Comparison of ENCODE assay signal across 15 cellular contexts in genomic region chr1:42686418-42686817, GRCh38. TPM values are rescaled to one million over a fixed set of nuclear protein-coding genes. Genes with fewer than 3 reads are reported as not detected.
A peak's percentile ranks its signal among the peaks of the same experiment; 100 is the strongest.
DNase-seq lines count a peak whose midpoint lies in the region; ATAC-seq and TF ChIP-seq lines count a peak whose summit lies in the region.
"Had no signal": no experiment of that assay in that cellular context is flagged by ENCODE, and none has a peak within 500 bp of the region (broad histone marks: within the 10 kb centered on the region; RNA-seq: fewer than 3 reads in every experiment).

No MANE protein-coding gene starts in this region.

- H3K4me1 ChIP-seq in SK-N-SH (ENCODE audit: control insufficient read depth in 1 of 2, insufficient read depth in 2 of 2, low read depth in 1 of 2, low read length in 1 of 2) (peaks cover 31 to 36% of the 10 kb centered on the region in 2 experiments; a peak in 3 of 4 replicates), HUES48 (ENCODE audit: control insufficient read depth, insufficient read depth, low read length) (peaks cover 32% of the 10 kb centered on the region), tibial nerve (peaks cover 0 to 80% (median 51%) of the 10 kb centered on the region in 4 donors)

- H2AFZ ChIP-seq in SK-N-SH (ENCODE audit: low read depth), result no peak overlapping the region

- ATAC-seq in SK-N-SH treated with all-trans-retinoic acid at 6 μM for 48 hours, result no peak
- ATAC-seq in natural killer cell, result no peak
- ATAC-seq in HG03175 (IDR thresholded peaks at IDR 0.05; ENCODE audit: unreplicated experiment), result no peak
- no peak for ATAC-seq in GM19452 (IDR thresholded peaks at IDR 0.05; ENCODE audit: unreplicated experiment)
- ATAC-seq: heart left ventricle, sciatic nerve had no signal

- H3K4me1 Mint-ChIP-seq in activated T-helper 2 cell treated with anti-CD3 and anti-CD28 coated beads, Interferon-gamma antibody, Interleukin-2, Interleukin-4, amounts not matched to agents 10 μg/mL and 5 μg/mL and 100 μg/mL, durations not matched to agents 14 hours and 24 hours and 36 hours (ENCODE audit: low read depth), result peaks cover 66% of the 10 kb centered on the region
- peaks cover 78 to 79% of the 10 kb centered on the region in 2 donors for H3K4me1 Mint-ChIP-seq in natural killer cell

- no peak for TF ChIP-seq EP300 in SK-N-SH (IDR thresholded peaks at IDR 0.05; ENCODE audit: borderline replicate concordance in 1 of 2, low read depth in 1 of 2, low read length in 1 of 2)
- no peak for TF ChIP-seq EP300 in tibial nerve (IDR thresholded peaks at IDR 0.05)

- H4K20me1 ChIP-seq in SK-N-SH (ENCODE audit: insufficient read depth), result peaks cover 84% of the 10 kb centered on the region

- CTCF ChIA-PET in SK-N-SH (lab: Yijun Ruan, JAX), result interaction anchor here (1.0 kb wide), 1 partner anchor 16 kb away, joined by 3 read pairs; no protein-coding TSS in a partner anchor

- H3K27me3 Mint-ChIP-seq in activated T-helper 2 cell treated with anti-CD3 and anti-CD28 coated beads, Interferon-gamma antibody, Interleukin-2, Interleukin-4, amounts not matched to agents 10 μg/mL and 5 μg/mL and 100 μg/mL, durations not matched to agents 14 hours and 24 hours and 36 hours (ENCODE audit: low read depth), result no peaks in the 10 kb centered on the region
- H3K27me3 Mint-ChIP-seq in natural killer cell (ENCODE audit: low read depth in 2 of 2), result no peaks in the 10 kb centered on the region

- H3K9me3 ChIP-seq in SK-N-SH (no peaks in the 10 kb centered on the region), HUES48 (ENCODE audit: control insufficient read depth, insufficient read depth, low read length) (no peaks in the 10 kb centered on the region), tibial nerve (no peaks in the 10 kb centered on the region)
- H3K9me3 ChIP-seq: heart left ventricle had no signal

- TF ChIP-seq RAD21 in SK-N-SH (IDR thresholded peaks at IDR 0.05; ENCODE audit: low read length), result no peak

- H3K9ac ChIP-seq in SK-N-SH, result no peak overlapping the region
- H3K9ac ChIP-seq in HUES48 (ENCODE audit: low read depth, low read length), result no peak overlapping the region

- H3F3A ChIP-seq in SK-N-SH (replicated peaks; ENCODE audit: insufficient read depth), result no peaks in the 10 kb centered on the region

- no peak overlapping the region for H3K27ac Mint-ChIP-seq in activated T-helper 2 cell treated with anti-CD3 and anti-CD28 coated beads, Interferon-gamma antibody, Interleukin-2, Interleukin-4, amounts not matched to agents 10 μg/mL and 5 μg/mL and 100 μg/mL, durations not matched to agents 14 hours and 24 hours and 36 hours
- H3K27ac Mint-ChIP-seq in natural killer cell, result peak overlapping the region; percentile 18 to 31

- POLR2A ChIA-PET in SK-N-SH (lab: Yijun Ruan, JAX), result no interaction called here

- no peaks in the 10 kb centered on the region for H3K9me3 Mint-ChIP-seq in activated T-helper 2 cell treated with anti-CD3 and anti-CD28 coated beads, Interferon-gamma antibody, Interleukin-2, Interleukin-4, amounts not matched to agents 10 μg/mL and 5 μg/mL and 100 μg/mL, durations not matched to agents 14 hours and 24 hours and 36 hours
- no peaks in the 10 kb centered on the region for H3K9me3 Mint-ChIP-seq in natural killer cell
- H3K9me3 Mint-ChIP-seq: activated naive CD4-positive, alpha-beta T cell treated with anti-CD3 and anti-CD28 coated beads, Interleukin-2, amount 10 ng/mL, durations not matched to agents 7 days and 5 days had no signal

- peak overlapping the region; percentile 30 for H3K4me3 Mint-ChIP-seq in activated T-helper 2 cell treated with anti-CD3 and anti-CD28 coated beads, Interferon-gamma antibody, Interleukin-2, Interleukin-4, amounts not matched to agents 10 μg/mL and 5 μg/mL and 100 μg/mL, durations not matched to agents 14 hours and 24 hours and 36 hours (ENCODE audit: low read depth)
- H3K4me3 Mint-ChIP-seq in natural killer cell, result no peak overlapping the region
- H3K4me3 Mint-ChIP-seq: activated naive CD4-positive, alpha-beta T cell treated with anti-CD3 and anti-CD28 coated beads, Interleukin-2, amount 10 ng/mL, durations not matched to agents 7 days and 5 days had no signal

- peaks cover 88% of the 10 kb centered on the region for H3K79me2 ChIP-seq in SK-N-SH (ENCODE audit: insufficient read depth)

- no peak for TF ChIP-seq POLR2A in tibial nerve (IDR thresholded peaks at IDR 0.05)

- H3K4me2 ChIP-seq in SK-N-SH, result peak overlapping the region; percentile 88

- H3K36me3 ChIP-seq in SK-N-SH (replicated peaks in 1 of 2; ENCODE audit: control insufficient read depth in 1 of 2, insufficient read depth in 2 of 2, low read length in 1 of 2) (peaks cover 34 to 57% of the 10 kb centered on the region in 2 experiments), HUES48 (ENCODE audit: control insufficient read depth, insufficient read depth, low read length) (peaks cover 58% of the 10 kb centered on the region), tibial nerve (no peaks in the 10 kb centered on the region)

- TF ChIP-seq CTCF in SK-N-SH (IDR thresholded peaks at IDR 0.05) (no peak), natural killer cell (IDR thresholded peaks at IDR 0.05) (no peak), tibial nerve (IDR thresholded peaks at IDR 0.05) (no peak)

- H3K4me3 ChIP-seq in SK-N-SH (ENCODE audit: low read depth in 2 of 2, low read length in 1 of 2) (no peak overlapping the region), HUES48 (ENCODE audit: low read depth, low read length) (peak overlapping the region; percentile 89; the same call in 1 of the 2 replicates), tibial nerve (no peak overlapping the region)

- intact Hi-C loops in activated T-helper 2 cell treated with anti-CD3 and anti-CD28 coated beads, Interferon-gamma antibody, Interleukin-2, Interleukin-4, amounts not matched to agents 10 μg/mL and 5 μg/mL and 100 μg/mL, durations not matched to agents 14 hours and 24 hours and 36 hours (cut with micrococcal nuclease), result loop anchor here (10.0 kb wide), 3 partner anchors 352 to 1702 kb away; partner anchors contain the start of genes ELOVL1 and FOXJ3
- intact Hi-C loops in natural killer cell (cut with micrococcal nuclease), result no loop called here

- peaks cover 75% of the 10 kb centered on the region for H3K36me3 Mint-ChIP-seq in activated T-helper 2 cell treated with anti-CD3 and anti-CD28 coated beads, Interferon-gamma antibody, Interleukin-2, Interleukin-4, amounts not matched to agents 10 μg/mL and 5 μg/mL and 100 μg/mL, durations not matched to agents 14 hours and 24 hours and 36 hours (ENCODE audit: low read depth)
- H3K36me3 Mint-ChIP-seq in natural killer cell, result no peaks in the 10 kb centered on the region

- 92% methylated on average over 4 of the region's 4 CpGs for WGBS in SK-N-SH (ENCODE audit: low lambda C conversion rate)
- 75 to 80% methylated on average over 4 of the region's 4 CpGs for WGBS in tibial nerve, 2 donors

- H3K27me3 ChIP-seq in SK-N-SH (ENCODE audit: insufficient read depth) (no peaks in the 10 kb centered on the region), HUES48 (ENCODE audit: control insufficient read depth, insufficient read depth, low read length) (no peaks in the 10 kb centered on the region), tibial nerve (no peaks in the 10 kb centered on the region)
- H3K27me3 ChIP-seq: heart left ventricle had no signal

- DNase-seq in SK-N-SH (no peak), natural killer cell (no peak), tibial nerve (ENCODE audit: low spot score in 2 of 2) (no peak)
- DNase-seq in activated T-helper 2 cell treated with anti-CD3 and anti-CD28 coated beads, Interferon-gamma antibody, Interleukin-2, Interleukin-4, amounts not matched to agents 10 μg/mL and 5 μg/mL and 100 μg/mL, durations not matched to agents 14 hours and 24 hours and 36 hours (ENCODE audit: low spot score), result no peak
- DNase-seq: activated naive CD4-positive, alpha-beta T cell treated with anti-CD3 and anti-CD28 coated beads, Interleukin-2, amount 10 ng/mL, durations not matched to agents 7 days and 5 days; effector CD8-positive, alpha-beta T cell; heart left ventricle; NCI-H2029 had no signal

- H3K27ac ChIP-seq in SK-N-SH (ENCODE audit: low read depth in 2 of 2, low read length in 1 of 2), result no peak overlapping the region; a peak in 1 of 4 replicates
- no peak overlapping the region for H3K27ac ChIP-seq in HUES48 (ENCODE audit: low read depth, low read length)
- H3K27ac ChIP-seq in tibial nerve, result no peak overlapping the region
- H3K27ac ChIP-seq: 22Rv1 had no signal

- no peaks in the 10 kb centered on the region for H3K9me2 ChIP-seq in SK-N-SH

TF ChIP-seq in SK-N-SH treated with all-trans-retinoic acid at 6 μM for 48 hours, 23 proteins besides CTCF, POLR2A, EP300 and RAD21 (continues in another document):
- no peak for TF ChIP-seq ISL1 (CRISPR knock-in tag; IDR thresholded peaks at IDR 0.05)
- no peak for TF ChIP-seq ZNF565 (CRISPR knock-in tag; conservative IDR thresholded peaks at IDR 0.05; ENCODE audit: low read depth)
- no peak for TF ChIP-seq ZNF70 (CRISPR knock-in tag; IDR thresholded peaks at IDR 0.05)
- no peak for TF ChIP-seq TCF4 (CRISPR knock-in tag; IDR thresholded peaks at IDR 0.05; ENCODE audit: borderline replicate concordance)
- TF ChIP-seq ZC3H10 (CRISPR knock-in tag; IDR thresholded peaks at IDR 0.05), result no peak
- no peak for TF ChIP-seq ZFP3 (CRISPR knock-in tag; IDR thresholded peaks at IDR 0.05)

RNA-seq across cellular contexts. Expression of gene YBX1, which starts 4.2 kb away (rescaled TPM):
- polyA plus RNA-seq in SK-N-SH (2012; rRNA removed), result 419 and 592 TPM in 2 replicates
- 806 and 838 TPM in 2 replicates for polyA plus RNA-seq in SK-N-SH (2012; cell fraction: cytosol; rRNA removed)
- 201 and 285 TPM in 2 replicates for polyA plus RNA-seq in SK-N-SH (2012; cell fraction: nucleus; rRNA removed)
- total RNA-seq in activated T-helper 2 cell treated with anti-CD3 and anti-CD28 coated beads, Interferon-gamma antibody, Interleukin-2, Interleukin-4, amounts not matched to agents 10 μg/mL and 5 μg/mL and 100 μg/mL, durations not matched to agents 14 hours and 24 hours and 36 hours, result 815 and 840 TPM in 2 replicates
- total RNA-seq in natural killer cell (100 to 1,000 TPM; 239 to 305 (median 279) TPM), tibial nerve (100 to 1,000 TPM; 377 to 579 (median 441) TPM)

RNA-seq across cellular contexts. Expression of gene PPIH, which starts 28.2 kb away (rescaled TPM):
- 89.1 and 104 TPM in 2 replicates for polyA plus RNA-seq in SK-N-SH (2012; rRNA removed)
- polyA plus RNA-seq in SK-N-SH (2012; cell fraction: cytosol; rRNA removed), result 115 and 132 TPM in 2 replicates
- polyA plus RNA-seq in SK-N-SH (2012; cell fraction: nucleus; rRNA removed), result 25.5 and 37.5 TPM in 2 replicates
- total RNA-seq in activated T-helper 2 cell treated with anti-CD3 and anti-CD28 coated beads, Interferon-gamma antibody, Interleukin-2, Interleukin-4, amounts not matched to agents 10 μg/mL and 5 μg/mL and 100 μg/mL, durations not matched to agents 14 hours and 24 hours and 36 hours, result 77.5 and 78.7 TPM in 2 replicates
- total RNA-seq in natural killer cell (10 to 100 TPM; 41.2 to 50.3 (median 43.1) TPM), tibial nerve (10 to 100 TPM; 22.4 to 33.6 (median 28.1) TPM)

RNA-seq across cellular contexts. Expression of gene CLDN19, which starts 53.6 kb away (rescaled TPM):
- not detected in 2 replicates for polyA plus RNA-seq in SK-N-SH (2012; rRNA removed)
- not detected in 2 replicates for polyA plus RNA-seq in SK-N-SH (2012; cell fraction: cytosol; rRNA removed)
- polyA plus RNA-seq in SK-N-SH (2012; cell fraction: nucleus; rRNA removed), result not detected in 2 replicates
- not detected in 2 replicates for total RNA-seq in activated T-helper 2 cell treated with anti-CD3 and anti-CD28 coated beads, Interferon-gamma antibody, Interleukin-2, Interleukin-4, amounts not matched to agents 10 μg/mL and 5 μg/mL and 100 μg/mL, durations not matched to agents 14 hours and 24 hours and 36 hours
- not detected for total RNA-seq in natural killer cell
- total RNA-seq in tibial nerve, result 100 to 1,000 TPM; 136 to 259 (median 218) TPM
- total RNA-seq: lung microvascular endothelial cell had no signal

Comparison
In these comparisons a context has a peak if more than half of its experiments do, and no peak if none do; other contexts are left out.
1. RNA of gene CLDN19, which starts 53.6 kb away (total RNA-seq): 136 to 259 TPM in tibial nerve; not detected in activated T-helper 2 cell treated with anti-CD3 and anti-CD28 coated beads, Interferon-gamma antibody, Interleukin-2, Interleukin-4, amounts not matched to agents 10 μg/mL and 5 μg/mL and 100 μg/mL, durations not matched to agents 14 hours and 24 hours and 36 hours and not detected in natural killer cell; every median in the first group is over 100 times any median in the second.